1 cellular context compared by ENCODE assay signal in genomic region chr15:77720617-77721016, GRCh38.
TF ChIP-seq lines count a peak whose summit lies in the region.

No MANE protein-coding gene starts in this region.

TF ChIP-seq in K562, 482 proteins besides CTCF, POLR2A, EP300 and RAD21 (continued from another document):
- TF ChIP-seq ZBTB40 (IDR thresholded peaks at IDR 0.05) (no peak), ZBTB40 (CRISPR knock-in tag; IDR thresholded peaks at IDR 0.05) (no peak), ZNF263 (CRISPR knock-in tag; IDR thresholded peaks at IDR 0.05; ENCODE audit: borderline replicate concordance) (no peak), STAT5A (IDR thresholded peaks at IDR 0.05; ENCODE audit: borderline replicate concordance, low read length) (no peak), SIN3B (IDR thresholded peaks at IDR 0.05; ENCODE audit: low read depth) (no peak)
TF ChIP-seq in K562: peak in this region for 1.
